1 cellular context compared by ENCODE assay signal in genomic region chr19:35740108-35740422, GRCh38.
TF ChIP-seq lines count a peak whose summit lies in the region.

No MANE protein-coding gene starts in this region.

TF ChIP-seq in endothelial cell of umbilical vein, 7 proteins besides CTCF, POLR2A, EP300 and RAD21:
- TF ChIP-seq EZH2 (IDR thresholded peaks at IDR 0.05; ENCODE audit: borderline replicate concordance, low read depth, low read length, severe bottlenecking): no peak
- no peak for TF ChIP-seq MAX (IDR thresholded peaks at IDR 0.05; ENCODE audit: insufficient read depth, insufficient read length)
- TF ChIP-seq JUN (IDR thresholded peaks at IDR 0.05; ENCODE audit: borderline replicate concordance, insufficient read depth, insufficient read length, low read depth): no peak
